In the genomic region with DNA sequence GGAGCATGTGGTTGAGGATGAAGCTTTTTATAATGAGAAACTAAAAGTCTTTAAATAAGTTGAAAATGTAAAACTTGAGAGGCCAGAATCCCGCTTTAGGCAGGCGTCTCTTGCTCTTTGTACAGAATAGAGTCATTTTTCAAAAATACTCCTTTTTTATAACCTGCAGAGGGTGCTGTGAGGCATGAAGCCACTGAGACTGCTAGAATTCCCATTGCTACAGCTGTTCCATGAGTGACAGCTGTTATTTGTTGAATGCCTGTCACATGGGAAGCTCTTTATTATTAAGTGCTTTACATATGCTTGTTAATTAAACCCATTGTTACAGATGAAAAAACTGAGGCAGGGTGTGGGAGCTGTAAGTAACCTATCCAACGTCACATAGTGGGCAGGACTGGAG, we compare ENCODE assay signal across 15 cellular contexts. TPM values are rescaled to one million over a fixed set of nuclear protein-coding genes. Genes with fewer than 3 reads are reported as not detected.
DNase-seq lines count a peak whose midpoint lies in the region; ATAC-seq, FAIRE-seq and TF ChIP-seq lines count a peak whose summit lies in the region.
"Had no signal": no experiment of that assay in that cellular context is flagged by ENCODE, and none has a peak within 500 bp of the region (broad histone marks: within the 10 kb centered on the region; RNA-seq: fewer than 3 reads in every experiment).

No MANE protein-coding gene starts in this region.

- peak; percentile 11 for DNase-seq in ELR (ENCODE audit: low read depth)
- DNase-seq in K562 (ENCODE audit: extremely low read depth in 1 of 4, low spot score in 3 of 4), result peak in 3 of 4 experiments; percentile 12 to 14 (median 13)
- no peak for DNase-seq in posterior vena cava (ENCODE audit: low spot score)
- DNase-seq in cardiac septum (ENCODE audit: low spot score), result no peak
- no peak for DNase-seq in mesenteric fat pad (ENCODE audit: low spot score)
- DNase-seq: adrenal gland; effector memory CD8-positive, alpha-beta T cell; hypothalamus; midbrain; right cardiac atrium; SIG-M5 had no signal

- CTCF ChIA-PET in K562 (lab: Yijun Ruan, JAX; ENCODE audit: low intra/inter-chr PET ratio), result interaction anchor here (0.6 to 1.4 kb wide), 2 partner anchors 145 to 1075 kb away, joined by 3 to 5 read pairs; no protein-coding TSS in a partner anchor

- no peaks in the 10 kb centered on the region for H3K9me1 ChIP-seq in K562 (ENCODE audit: control insufficient read depth, insufficient read depth, low read length)

- TF ChIP-seq RAD21 in K562 (CRISPR knock-in tag; conservative IDR thresholded peaks at IDR 0.05 in 1 of 2, IDR thresholded peaks at IDR 0.05 in 1 of 2), result peak in 1 of 2 experiments; percentile 41; a peak in 2 of 4 replicates

- POLR2A ChIA-PET in K562 (lab: Yijun Ruan, JAX), result no interaction called here

- H3K36me3 Mint-ChIP-seq in nephron (ENCODE audit: low read depth), result no peaks in the 10 kb centered on the region

- no peak for TF ChIP-seq POLR2A in K562 (conservative IDR thresholded peaks at IDR 0.05)

- no peaks in the 10 kb centered on the region for H3K27me3 Mint-ChIP-seq in nephron (ENCODE audit: low read depth)

- H3K27me3 ChIP-seq in Loucy (ENCODE audit: insufficient read depth, low read length, poor library complexity, severe bottlenecking) (no peaks in the 10 kb centered on the region), K562 (ENCODE audit: control insufficient read depth in 2 of 2, insufficient read depth in 2 of 2, low read length in 2 of 2) (peaks cover 9 to 21% of the 10 kb centered on the region in 2 experiments; a peak in 4 of 5 replicates)
- H3K27me3 ChIP-seq: adrenal gland had no signal

- H3F3A ChIP-seq in Loucy (ENCODE audit: low read depth), result no peaks in the 10 kb centered on the region

- H2AFZ ChIP-seq in Loucy (ENCODE audit: low read length), result no peak overlapping the region
- H2AFZ ChIP-seq in K562 (ENCODE audit: low read depth, low read length), result no peak overlapping the region

- H3K79me2 ChIP-seq in Loucy (ENCODE audit: insufficient read depth, low read length), result no peaks in the 10 kb centered on the region
- H3K79me2 ChIP-seq in K562 (ENCODE audit: control insufficient read depth, insufficient read depth, low read length), result no peaks in the 10 kb centered on the region

- no peak overlapping the region for H3K9ac ChIP-seq in Loucy (ENCODE audit: low read depth, low read length, poor library complexity, severe bottlenecking)
- no peak overlapping the region for H3K9ac ChIP-seq in K562 (ENCODE audit: insufficient read depth in 1 of 2, low read depth in 2 of 2, low read length in 2 of 2)
- H3K9ac ChIP-seq: KMS-11 had no signal

- no peaks in the 10 kb centered on the region for H4K20me1 ChIP-seq in Loucy (ENCODE audit: insufficient read depth, low read length, poor library complexity, severe bottlenecking)
- no peaks in the 10 kb centered on the region for H4K20me1 ChIP-seq in K562 (replicated peaks; ENCODE audit: control insufficient read depth, insufficient read depth, low read length)

- no TSS peak for BruUV-seq in K562 (replicated peaks; lab: Mats Ljungman, UMichigan)

- peaks cover 15% of the 10 kb centered on the region for H3K9me3 Mint-ChIP-seq in nephron

- no peak for TF ChIP-seq EP300 in K562 (IDR thresholded peaks at IDR 0.05; ENCODE audit: low read length)

- H3K27ac ChIP-seq in K562 (ENCODE audit: extremely low read depth, low read depth, low read length), result no peak overlapping the region
- H3K27ac ChIP-seq: adrenal gland, KMS-11, suprapubic skin had no signal

- in situ Hi-C loops in K562 (cut with MboI), result no loop called here

- peak; percentile 75 for FAIRE-seq in K562 (lab: Jason Lieb, UNC)

- no peaks in the 10 kb centered on the region for H3K9me2 ChIP-seq in Loucy (replicated peaks; ENCODE audit: low read depth, low read length)

- TF ChIP-seq CTCF in Loucy (conservative IDR thresholded peaks at IDR 0.05; ENCODE audit: low read length) (peak; percentile 48), K562 (IDR thresholded peaks at IDR 0.05 in 2 of 3, conservative IDR thresholded peaks at IDR 0.05 in 1 of 3; ENCODE audit: insufficient read depth in 2 of 3, low read depth in 1 of 3, low read length in 3 of 3) (peak; percentile 22 to 38 (median 34); a peak in 4 of 6 replicates), nephron (IDR thresholded peaks at IDR 0.05; ENCODE audit: unreplicated experiment in 3 of 3) (peak in 2 of 3 experiments; percentile 14 to 32)

- intact Hi-C loops in K562 (cut with micrococcal nuclease), result loop anchor here (1.0 kb wide), 1 partner anchor 146 kb away; no protein-coding TSS in a partner anchor
- intact Hi-C loops in posterior vena cava (cut with DNase I), result no loop called here
- intact Hi-C loops in cardiac septum (cut with DNase I), result no loop called here

- H3K27ac Mint-ChIP-seq in nephron, result no peak overlapping the region
- H3K27ac Mint-ChIP-seq: effector memory CD8-positive, alpha-beta T cell had no signal

- H3K36me3 ChIP-seq in Loucy (ENCODE audit: insufficient read depth, low read length), result no peaks in the 10 kb centered on the region
- H3K36me3 ChIP-seq in K562 (ENCODE audit: control insufficient read depth, insufficient read depth, low read length), result no peaks in the 10 kb centered on the region
- H3K36me3 ChIP-seq: adrenal gland, suprapubic skin had no signal

- H3K4me1 ChIP-seq in Loucy (ENCODE audit: insufficient read depth, low read length, poor library complexity, severe bottlenecking) (no peaks in the 10 kb centered on the region), K562 (replicated peaks in 1 of 2; ENCODE audit: control insufficient read depth in 2 of 2, insufficient read depth in 2 of 2, low read length in 2 of 2) (no peaks in the 10 kb centered on the region)
- H3K4me1 ChIP-seq: suprapubic skin had no signal

- H3K4me2 ChIP-seq in Loucy (ENCODE audit: low read depth, low read length, poor library complexity, severe bottlenecking), result no peak overlapping the region
- no peak overlapping the region for H3K4me2 ChIP-seq in K562 (ENCODE audit: insufficient read depth, low read length)
- H3K4me2 ChIP-seq: KMS-11 had no signal

- no peaks in the 10 kb centered on the region for H3K4me1 Mint-ChIP-seq in nephron

- no peaks in the 10 kb centered on the region for H3K9me3 ChIP-seq in Loucy (ENCODE audit: insufficient read depth, low read depth, low read length)
- no peaks in the 10 kb centered on the region for H3K9me3 ChIP-seq in K562 (replicated peaks; ENCODE audit: control insufficient read depth, insufficient read depth, low read depth, low read length)

- H3K4me3 Mint-ChIP-seq in nephron, result no peak overlapping the region
- H3K4me3 Mint-ChIP-seq: effector memory CD8-positive, alpha-beta T cell had no signal

- 2% methylated on average over 3 of the region's 3 CpGs for WGBS in K562 (ENCODE audit: insufficient coverage, low coverage, missing lambda C conversion rate)

- no peak overlapping the region for H3K4me3 ChIP-seq in Loucy (ENCODE audit: low read length, poor library complexity, severe bottlenecking)
- H3K4me3 ChIP-seq in K562, result no peak overlapping the region
- H3K4me3 ChIP-seq: adrenal gland, suprapubic skin had no signal

- ATAC-seq in K562, result 0 out of 3 replicates have a peak, but pooled peaks have one; percentile 43
- ATAC-seq: effector memory CD8-positive, alpha-beta T cell had no signal

TF ChIP-seq in K562, 482 proteins besides CTCF, POLR2A, EP300 and RAD21 (continues in another document):
- TF ChIP-seq MAFF (IDR thresholded peaks at IDR 0.05; ENCODE audit: low read length) (no peak), PBX2 (CRISPR knock-in tag; IDR thresholded peaks at IDR 0.05; ENCODE audit: low read depth) (no peak), PBX2 (tag; conservative IDR thresholded peaks at IDR 0.05; ENCODE audit: low read depth) (0 out of 2 replicates have a peak, but pooled peaks have one; percentile 27)

RNA-seq across cellular contexts. Expression of gene MINAR1, which starts 18.5 kb away (rescaled TPM):
- 1.2 and 1.8 TPM in 2 replicates for total RNA-seq in K562 (2011; cell fraction: chromatin; rRNA removed; ENCODE audit: low replicate concordance)
- total RNA-seq in K562 (2011; cell fraction: nucleolus; rRNA removed), result 0.33 and 0.66 TPM in 2 replicates
- 0.88 and 1.3 TPM in 2 replicates for total RNA-seq in K562 (2011; cell fraction: nucleoplasm; rRNA removed)
- total RNA-seq in K562 (2014; rRNA removed), result 0.50 and 0.65 TPM in 2 replicates
- 0.77 and 0.80 TPM in 2 replicates for total RNA-seq in K562 (2014; rRNA removed; fragmentation: Illumina TruSeq; extraction: Trizol)
- total RNA-seq in K562 (2015; rRNA removed; fragmentation: Illumina TruSeq; extraction: Trizol), result 1.2 and 1.3 TPM in 2 replicates
- total RNA-seq in K562 (2021), result 0.72 and 0.89 TPM in 2 replicates
- 0.25 and 0.47 TPM in 2 replicates for polyA plus RNA-seq in K562 (2011; rRNA removed)
- polyA plus RNA-seq in K562 (2011; cell fraction: cytosol; rRNA removed), result 0.19 and 0.27 TPM in 2 replicates
- polyA plus RNA-seq in K562 (2011; cell fraction: nucleus; rRNA removed), result 1.2 and 1.7 TPM in 2 replicates
- 0.52 and 1.1 TPM in 2 replicates for polyA plus RNA-seq in K562 (2012)
- 0.60 and 1.2 TPM in 2 replicates for polyA plus RNA-seq in K562 (2014; fragmentation: Illumina TruSeq; extraction: Trizol)
- polyA plus RNA-seq in K562 (2014; fragmentation: Nextera tagmentation; extraction: Ambion mirVana), result under 1 TPM; 0.21 to 0.31 TPM
- polyA plus RNA-seq in K562 (2014; rRNA removed), result 0.49 and 0.52 TPM in 2 replicates
- polyA minus RNA-seq in K562 (2011; rRNA and poly(A)+ RNA removed), result 0.91 and 1.7 TPM in 2 replicates
- polyA minus RNA-seq in K562 (2011; cell fraction: cytosol; rRNA and poly(A)+ RNA removed), result 0.48 and 0.64 TPM in 2 replicates
- 0.27 and 1.00 TPM in 2 replicates for polyA minus RNA-seq in K562 (2011; cell fraction: nucleus; rRNA and poly(A)+ RNA removed)
- total RNA-seq in posterior vena cava, result under 1 TPM; 0.69 to 0.76 TPM
- total RNA-seq in cardiac septum, result 0.19 TPM
- total RNA-seq in mesenteric fat pad, result 0.45 TPM

Comparison
In these comparisons a context has a peak if more than half of its experiments do, and no peak if none do; other contexts are left out.
1. DNase-seq: peak in ELR (single experiment) and K562 (3 of 4); none in posterior vena cava (single experiment), cardiac septum (single experiment) and mesenteric fat pad (single experiment).
2. Peak in every context shown above with its lines, with median percentiles within 50 percentile points of each other: CTCF ChIP-seq.